In genomic region chr16:522320-523096, GRCh38 we compare ENCODE assay signal across 1 cellular context.
TF ChIP-seq lines count a peak whose summit lies in the region.

No MANE protein-coding gene starts in this region.

TF ChIP-seq in GM12878, 131 proteins besides CTCF, POLR2A, EP300 and RAD21:
- TF ChIP-seq SUZ12 (IDR thresholded peaks at IDR 0.05; ENCODE audit: unreplicated experiment) (no peak), YY1 (IDR thresholded peaks at IDR 0.05; ENCODE audit: low read depth, low read length) (no peak), HSF1 (IDR thresholded peaks at IDR 0.05; ENCODE audit: low read depth, low read length) (no peak), RELA (IDR thresholded peaks at IDR 0.05; ENCODE audit: borderline replicate concordance, partially characterized antibody) (no peak), MYC (IDR thresholded peaks at IDR 0.05; ENCODE audit: insufficient read depth, insufficient read length, insufficient replicate concordance, low read length, severe bottlenecking) (no peak), KLF5 (IDR thresholded peaks at IDR 0.05; ENCODE audit: partially characterized antibody) (no peak), BCL11A (IDR thresholded peaks at IDR 0.05; ENCODE audit: low read depth, low read length) (no peak), NR2F1 (conservative IDR thresholded peaks at IDR 0.05) (no peak)
- TF ChIP-seq, protein P1, sequence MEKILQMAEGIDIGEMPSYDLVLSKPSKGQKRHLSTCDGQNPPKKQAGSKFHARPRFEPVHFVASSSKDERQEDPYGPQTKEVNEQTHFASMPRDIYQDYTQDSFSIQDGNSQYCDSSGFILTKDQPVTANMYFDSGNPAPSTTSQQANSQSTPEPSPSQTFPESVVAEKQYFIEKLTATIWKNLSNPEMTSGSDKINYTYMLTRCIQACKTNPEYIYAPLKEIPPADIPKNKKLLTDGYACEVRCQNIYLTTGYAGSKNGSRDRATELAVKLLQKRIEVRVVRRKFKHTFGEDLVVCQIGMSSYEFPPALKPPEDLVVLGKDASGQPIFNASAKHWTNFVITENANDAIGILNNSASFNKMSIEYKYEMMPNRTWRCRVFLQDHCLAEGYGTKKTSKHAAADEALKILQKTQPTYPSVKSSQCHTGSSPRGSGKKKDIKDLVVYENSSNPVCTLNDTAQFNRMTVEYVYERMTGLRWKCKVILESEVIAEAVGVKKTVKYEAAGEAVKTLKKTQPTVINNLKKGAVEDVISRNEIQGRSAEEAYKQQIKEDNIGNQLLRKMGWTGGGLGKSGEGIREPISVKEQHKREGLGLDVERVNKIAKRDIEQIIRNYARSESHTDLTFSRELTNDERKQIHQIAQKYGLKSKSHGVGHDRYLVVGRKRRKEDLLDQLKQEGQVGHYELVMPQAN (conservative IDR thresholded peaks at IDR 0.05): no peak
